Comparison of ENCODE assay signal across 24 cellular contexts in the genomic region with DNA sequence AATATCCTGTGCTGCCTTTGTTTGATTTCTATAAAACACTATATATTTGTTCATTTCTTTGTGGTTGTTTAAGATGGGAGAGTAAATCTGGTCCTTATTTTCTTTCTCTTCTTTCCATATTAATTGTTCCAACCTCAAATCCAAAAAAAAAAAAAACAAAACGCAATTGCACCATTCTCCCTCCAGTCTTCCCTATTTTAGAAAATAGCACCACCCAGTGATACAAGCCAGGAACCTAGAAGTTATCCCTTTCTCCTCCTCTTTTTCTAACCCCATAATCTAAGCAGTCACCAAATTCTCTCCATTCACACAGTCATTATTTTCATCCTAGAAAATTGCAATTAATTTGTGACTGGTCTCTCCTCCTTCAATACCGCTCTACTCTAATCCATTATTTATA.
DNase-seq lines count a peak whose midpoint lies in the region; ATAC-seq and TF ChIP-seq lines count a peak whose summit lies in the region.
"Had no signal": no experiment of that assay in that cellular context is flagged by ENCODE, and none has a peak within 500 bp of the region (broad histone marks: within the 10 kb centered on the region; RNA-seq: fewer than 3 reads in every experiment).

No MANE protein-coding gene starts in this region.

- H3K4me3 Mint-ChIP-seq in endodermal cell = no peak overlapping the region
- H3K4me3 Mint-ChIP-seq: activated CD8-positive, alpha-beta T cell treated with anti-CD3 and anti-CD28 coated beads for 36 hours; activated naive CD8-positive, alpha-beta T cell; natural killer cell treated with Interleukin-12 subunit alpha and Interleukin-12 subunit beta and Interleukin-15 and Interleukin-18, amount 100 ng/mL, for 72 hours; stimulated activated memory B cell treated with anti-CD40 and anti-IgM and Interleukin-4, amounts not matched to agents 10 μg/mL and 1 μg/mL and 100 μg/mL, for 72 hours had no signal

- POLR2A ChIA-PET in PC-9 (lab: Charles Lee; ENCODE audit: unreplicated experiment) = no interaction called here

- no peaks in the 10 kb centered on the region; the same call in 1 of the 2 replicates for H3K9me2 ChIP-seq in PC-9 (ENCODE audit: insufficient read depth)

- no peak overlapping the region for H2AFZ ChIP-seq in PC-9

- peak in 5 of 9 donors; percentile 9 to 39 (median 34) for TF ChIP-seq CTCF in heart right ventricle (IDR thresholded peaks at IDR 0.05)
- TF ChIP-seq CTCF in right atrium auricular region (IDR thresholded peaks at IDR 0.05) = no peak
- peak; percentile 55 for TF ChIP-seq CTCF in PC-9 (conservative IDR thresholded peaks at IDR 0.05)
- peak; percentile 61 for TF ChIP-seq CTCF in endodermal cell (conservative IDR thresholded peaks at IDR 0.05)

- H4K20me1 ChIP-seq in PC-9 (ENCODE audit: insufficient read depth) = no peaks in the 10 kb centered on the region

- H3K27me3 ChIP-seq in heart right ventricle (peaks cover 0 to 3% (median 0%) of the 10 kb centered on the region in 7 donors), right atrium auricular region (no peaks in the 10 kb centered on the region), PC-9 (ENCODE audit: insufficient read depth, low read depth) (no peaks in the 10 kb centered on the region), endodermal cell (ENCODE audit: control insufficient read depth, insufficient read depth, low read length, poor library complexity, severe bottlenecking) (no peaks in the 10 kb centered on the region)
- H3K27me3 ChIP-seq: spleen, suprapubic skin had no signal

- H3K4me1 Mint-ChIP-seq in endodermal cell = no peaks in the 10 kb centered on the region
- H3K4me1 Mint-ChIP-seq: stimulated activated memory B cell treated with anti-CD40 and anti-IgM and Interleukin-4, amounts not matched to agents 10 μg/mL and 1 μg/mL and 100 μg/mL, for 72 hours had no signal

- H3K36me3 Mint-ChIP-seq in endodermal cell (ENCODE audit: low read depth) = no peaks in the 10 kb centered on the region
- H3K36me3 Mint-ChIP-seq: activated naive CD8-positive, alpha-beta T cell; stimulated activated memory B cell treated with anti-CD40 and anti-IgM and Interleukin-4, amounts not matched to agents 10 μg/mL and 1 μg/mL and 100 μg/mL, for 72 hours had no signal

- H3K27ac ChIP-seq in heart right ventricle = no peak overlapping the region
- H3K27ac ChIP-seq in right atrium auricular region = no peak overlapping the region
- H3K27ac ChIP-seq in PC-9 = no peak overlapping the region
- H3K27ac ChIP-seq in endodermal cell (ENCODE audit: low read depth, low read length) = no peak overlapping the region
- H3K27ac ChIP-seq: heart left ventricle, spleen, suprapubic skin had no signal

- no peak for DNase-seq in heart right ventricle
- DNase-seq in right atrium auricular region (ENCODE audit: low spot score) = no peak
- no peak for DNase-seq in PC-9
- no peak for DNase-seq in endodermal cell
- DNase-seq in NCI-H187 treated with DMSO at 0.1 percent for 48 hours (lab: John Stamatoyannopoulos, UW) = no peak
- DNase-seq in A172 (ENCODE audit: low spot score) = no peak
- DNase-seq: activated CD8-positive, alpha-beta T cell treated with anti-CD3 and anti-CD28 coated beads for 36 hours; C1 segment of cervical spinal cord; heart left ventricle; KBM-7; left colon; NCI-H146; NCI-H524 treated with DMSO at 0.1 percent for 48 hours; retina; spleen; stimulated activated CD4-positive, alpha-beta T cell treated with anti-CD3 and anti-CD28 coated beads, Interleukin-2, amount 100 ng/mL, for 48 hours had no signal

- H3K36me3 ChIP-seq in heart right ventricle = no peaks in the 10 kb centered on the region
- H3K36me3 ChIP-seq in right atrium auricular region = no peaks in the 10 kb centered on the region
- H3K36me3 ChIP-seq in PC-9 (ENCODE audit: low read depth) = no peaks in the 10 kb centered on the region
- no peaks in the 10 kb centered on the region for H3K36me3 ChIP-seq in endodermal cell (ENCODE audit: control insufficient read depth, insufficient read depth, low read length)
- H3K36me3 ChIP-seq: heart left ventricle, spleen, suprapubic skin had no signal

- 48 to 61% methylated on average over 2 of the region's 2 CpGs for WGBS in heart right ventricle, 2 donors
- WGBS in endodermal cell (ENCODE audit: insufficient coverage in 1 of 2, insufficient read length in 1 of 2), 2 experiments = 55% methylated on average over 2 of the region's 2 CpGs; no CpG with 5 or more reads in 1 of the 2 experiments

- H3K4me1 ChIP-seq in heart right ventricle (no peaks in the 10 kb centered on the region), right atrium auricular region (no peaks in the 10 kb centered on the region), PC-9 (replicated peaks; ENCODE audit: insufficient read depth) (0 out of 2 replicates have a peak, but pooled peaks cover 4% of the 10 kb centered on the region), endodermal cell (ENCODE audit: control insufficient read depth, insufficient read depth, low read length) (no peaks in the 10 kb centered on the region)
- H3K4me1 ChIP-seq: heart left ventricle, spleen, suprapubic skin had no signal

- no peaks in the 10 kb centered on the region for H3K79me2 ChIP-seq in PC-9 (ENCODE audit: low read depth)

- ATAC-seq in heart right ventricle (no peak), HG03039 (IDR thresholded peaks at IDR 0.05; ENCODE audit: unreplicated experiment) (no peak), GM19023 (IDR thresholded peaks at IDR 0.05; ENCODE audit: unreplicated experiment) (no peak)
- ATAC-seq: activated CD4-positive, CD25-positive, alpha-beta regulatory T cell treated with anti-CD3 and anti-CD28 coated beads, Interleukin-2, amount 50 U/mL, for 24 hours; activated CD8-positive, alpha-beta T cell treated with anti-CD3 and anti-CD28 coated beads for 36 hours; heart left ventricle; left colon; natural killer cell treated with Interleukin-12 subunit alpha and Interleukin-12 subunit beta and Interleukin-15 and Interleukin-18, amount 100 ng/mL, for 72 hours; Right ventricle myocardium inferior; stimulated activated memory B cell treated with anti-CD40 and anti-IgM and Interleukin-4, amounts not matched to agents 10 μg/mL and 1 μg/mL and 100 μg/mL, for 72 hours had no signal

- no peaks in the 10 kb centered on the region for H3F3A ChIP-seq in PC-9 (ENCODE audit: insufficient read depth, low read depth)

- intact Hi-C loops in heart right ventricle (cut with DNase I) (loop anchor here in 5 of 10 donors (5.0 to 10.0 kb wide), 2 partner anchors 589 to 591 kb away; no protein-coding TSS in a partner anchor), PC-9 (cut with micrococcal nuclease; ENCODE audit: unreplicated experiment) (no loop called here)

- no TSS peak for BruUV-seq in PC-9 (replicated peaks; lab: Mats Ljungman, UMichigan)

- H3K9ac ChIP-seq in endodermal cell (ENCODE audit: extremely low read depth, low read length, poor library complexity, severe bottlenecking) = no peak overlapping the region

- H3K4me2 ChIP-seq in PC-9 = no peak overlapping the region

- CTCF ChIA-PET in PC-9 (lab: Charles Lee) = no interaction called here

- no peaks in the 10 kb centered on the region for H3K27me3 Mint-ChIP-seq in endodermal cell (ENCODE audit: insufficient read depth)
- H3K27me3 Mint-ChIP-seq: activated CD8-positive, alpha-beta T cell treated with anti-CD3 and anti-CD28 coated beads for 36 hours; activated naive CD8-positive, alpha-beta T cell; natural killer cell treated with Interleukin-12 subunit alpha and Interleukin-12 subunit beta and Interleukin-15 and Interleukin-18, amount 100 ng/mL, for 72 hours; stimulated activated memory B cell treated with anti-CD40 and anti-IgM and Interleukin-4, amounts not matched to agents 10 μg/mL and 1 μg/mL and 100 μg/mL, for 72 hours had no signal

- no peak overlapping the region for H3K4me3 ChIP-seq in heart right ventricle
- no peak overlapping the region for H3K4me3 ChIP-seq in right atrium auricular region
- no peak overlapping the region for H3K4me3 ChIP-seq in PC-9
- no peak overlapping the region for H3K4me3 ChIP-seq in endodermal cell (ENCODE audit: low read length)
- H3K4me3 ChIP-seq: heart left ventricle, spleen, suprapubic skin had no signal

- peaks cover 62% of the 10 kb centered on the region for H3K9me3 Mint-ChIP-seq in endodermal cell
- H3K9me3 Mint-ChIP-seq: activated CD8-positive, alpha-beta T cell treated with anti-CD3 and anti-CD28 coated beads for 36 hours; stimulated activated memory B cell treated with anti-CD40 and anti-IgM and Interleukin-4, amounts not matched to agents 10 μg/mL and 1 μg/mL and 100 μg/mL, for 72 hours had no signal

- no peak overlapping the region for H3K27ac Mint-ChIP-seq in endodermal cell
- H3K27ac Mint-ChIP-seq: activated CD8-positive, alpha-beta T cell treated with anti-CD3 and anti-CD28 coated beads for 36 hours; activated naive CD8-positive, alpha-beta T cell; natural killer cell treated with Interleukin-12 subunit alpha and Interleukin-12 subunit beta and Interleukin-15 and Interleukin-18, amount 100 ng/mL, for 72 hours; stimulated activated memory B cell treated with anti-CD40 and anti-IgM and Interleukin-4, amounts not matched to agents 10 μg/mL and 1 μg/mL and 100 μg/mL, for 72 hours had no signal

- H3K9me3 ChIP-seq in heart right ventricle (no peaks in the 10 kb centered on the region), right atrium auricular region (no peaks in the 10 kb centered on the region), PC-9 (ENCODE audit: insufficient read depth, low read depth) (no peaks in the 10 kb centered on the region), endodermal cell (ENCODE audit: control insufficient read depth, low read length) (no peaks in the 10 kb centered on the region)
- H3K9me3 ChIP-seq: heart left ventricle, spleen, suprapubic skin had no signal

Comparison
In these comparisons a context has a peak if more than half of its experiments do, and no peak if none do; other contexts are left out.
1. CTCF ChIP-seq: peak in heart right ventricle (5 of 9), PC-9 (single experiment) and endodermal cell (single experiment); none in right atrium auricular region (0 of 2).